ENCODE assay signal across 27 cellular contexts in genomic region chr10:65565246-65565645, GRCh38.
A peak's percentile ranks its signal among the peaks of the same experiment; 100 is the strongest.
DNase-seq lines count a peak whose midpoint lies in the region; ATAC-seq lines count a peak whose summit lies in the region.
"Had no signal": no experiment of that assay in that cellular context is flagged by ENCODE, and none has a peak within 500 bp of the region (broad histone marks: within the 10 kb centered on the region; RNA-seq: fewer than 3 reads in every experiment).

No MANE protein-coding gene starts in this region.

- no peak overlapping the region for H3K14ac ChIP-seq in neuronal stem cell (ENCODE audit: low read length)

- no peak overlapping the region for H2BK5ac ChIP-seq in neuronal stem cell (ENCODE audit: low read length)

- POLR2A ChIA-PET in CD4-positive, alpha-beta memory T cell (lab: Charles Lee; ENCODE audit: partially characterized antibody): no interaction called here

- no peak overlapping the region for H3K23ac ChIP-seq in neuronal stem cell (ENCODE audit: low read depth, low read length, poor library complexity)

- no peaks in the 10 kb centered on the region for H3K36me3 ChIP-seq in neuronal stem cell (replicated peaks in 1 of 2; ENCODE audit: control insufficient read depth in 2 of 2, insufficient read depth in 2 of 2, low read length in 2 of 2)
- no peaks in the 10 kb centered on the region for H3K36me3 ChIP-seq in CD4-positive, alpha-beta memory T cell (ENCODE audit: insufficient read depth, low read length)
- H3K36me3 ChIP-seq: BLaER1 treated with 17β-estradiol and CSF1 and Interleukin-3, amounts not matched to agents 10 nM and 100 nM had no signal

- H3K4ac ChIP-seq in neuronal stem cell (ENCODE audit: low read length): no peak overlapping the region

- H4K91ac ChIP-seq in neuronal stem cell (ENCODE audit: low read depth, low read length, poor library complexity): no peak overlapping the region

- intact Hi-C loops in CD4-positive, alpha-beta memory T cell (cut with micrococcal nuclease): no loop called here

- peaks cover 0 to 14% (median 3%) of the 10 kb centered on the region in 8 donors for H3K9me3 Mint-ChIP-seq in CD4-positive, alpha-beta memory T cell

- H2BK15ac ChIP-seq in neuronal stem cell (ENCODE audit: low read length): no peak overlapping the region

- no peak overlapping the region for H3K18ac ChIP-seq in neuronal stem cell (ENCODE audit: low read length)

- ATAC-seq in GM18511 (IDR thresholded peaks at IDR 0.05; ENCODE audit: unreplicated experiment) (peak; percentile 61), HG03066 (IDR thresholded peaks at IDR 0.05; ENCODE audit: low read depth, unreplicated experiment) (peak; percentile 44), HG03196 (IDR thresholded peaks at IDR 0.05; ENCODE audit: unreplicated experiment) (no peak), GM19351 (IDR thresholded peaks at IDR 0.05; ENCODE audit: unreplicated experiment) (no peak)
- ATAC-seq: A549, HCT116, Panc1, T-cell had no signal

- no peaks in the 10 kb centered on the region for H3K36me3 Mint-ChIP-seq in CD4-positive, alpha-beta memory T cell
- H3K36me3 Mint-ChIP-seq: T-cell had no signal

- H3K4me3 ChIP-seq in neuronal stem cell (ENCODE audit: low read length in 2 of 2): no peak overlapping the region
- no peak overlapping the region for H3K4me3 ChIP-seq in CD4-positive, alpha-beta memory T cell (ENCODE audit: low read length in 2 of 2)
- H3K4me3 ChIP-seq: A549; BLaER1 treated with 17β-estradiol and CSF1 and Interleukin-3, amounts not matched to agents 10 nM and 100 nM had no signal

- no peak overlapping the region for H2AK5ac ChIP-seq in neuronal stem cell (ENCODE audit: low read depth, low read length)

- H2BK120ac ChIP-seq in neuronal stem cell (ENCODE audit: low read depth, low read length): no peak overlapping the region

- DNase-seq in NOMO-1 treated with DMSO at 0.1 percent for 48 hours (lab: John Stamatoyannopoulos, UW; ENCODE audit: unreplicated experiment) (peak; percentile 37), neuronal stem cell (ENCODE audit: low spot score) (no peak)
- DNase-seq in CD4-positive, alpha-beta memory T cell: no peak
- DNase-seq: AML-193; CD4-positive, alpha-beta T cell; COR-L47; DMS53; KG1; MM.1S; NCI-H1092; NCI-H1417 treated with DMSO at 0.1 percent for 48 hours; NCI-H1694 treated with DMSO at 0.1 percent for 48 hours; NCI-H2081; NCI-H446; NCI-H524 treated with DMSO at 0.1 percent for 48 hours; NCI-H774; SHP77; T-cell had no signal

- H2AFZ ChIP-seq in neuronal stem cell (ENCODE audit: low read length): no peak overlapping the region

- no peaks in the 10 kb centered on the region for H3K27me3 Mint-ChIP-seq in CD4-positive, alpha-beta memory T cell
- H3K27me3 Mint-ChIP-seq: CD4-positive, alpha-beta T cell; T-cell had no signal

- H3K4me2 ChIP-seq in neuronal stem cell (ENCODE audit: insufficient read depth, low read length, poor library complexity, severe bottlenecking): no peak overlapping the region
- H3K4me2 ChIP-seq: A549; BLaER1 treated with 17β-estradiol and CSF1 and Interleukin-3, amounts not matched to agents 10 nM and 100 nM had no signal

- no peaks in the 10 kb centered on the region for H3K4me1 ChIP-seq in neuronal stem cell (ENCODE audit: control insufficient read depth in 2 of 2, insufficient read depth in 1 of 2, low read depth in 1 of 2, low read length in 2 of 2)
- H3K4me1 ChIP-seq in CD4-positive, alpha-beta memory T cell (ENCODE audit: insufficient read depth, low read length): no peaks in the 10 kb centered on the region
- H3K4me1 ChIP-seq: A549 had no signal

- H2BK12ac ChIP-seq in neuronal stem cell (ENCODE audit: low read length): no peak overlapping the region

- CTCF ChIA-PET in CD4-positive, alpha-beta memory T cell (lab: Charles Lee; ENCODE audit: partially characterized antibody): no interaction called here

- WGBS in neuronal stem cell (ENCODE audit: extremely low coverage in 2 of 2, insufficient read length in 2 of 2, insufficient replicate concordance in 1 of 2), 2 donors: no CpG with 5 or more reads among the region's 1 CpG

- H3K27me3 ChIP-seq in neuronal stem cell (ENCODE audit: control insufficient read depth in 3 of 3, insufficient read depth in 3 of 3, low read depth in 1 of 3, low read length in 3 of 3): no peaks in the 10 kb centered on the region
- no peaks in the 10 kb centered on the region for H3K27me3 ChIP-seq in CD4-positive, alpha-beta memory T cell (ENCODE audit: insufficient read depth, low read length)
- H3K27me3 ChIP-seq: BLaER1 treated with 17β-estradiol and CSF1 and Interleukin-3, amounts not matched to agents 10 nM and 100 nM had no signal

- H3K4me1 Mint-ChIP-seq in CD4-positive, alpha-beta memory T cell: no peaks in the 10 kb centered on the region
- H3K4me1 Mint-ChIP-seq: T-cell had no signal

- no peaks in the 10 kb centered on the region for H3K79me1 ChIP-seq in neuronal stem cell (ENCODE audit: low read depth, low read length)

- H4K8ac ChIP-seq in neuronal stem cell (ENCODE audit: low read depth, low read length): no peak overlapping the region

- no peak overlapping the region for H3K4me3 Mint-ChIP-seq in CD4-positive, alpha-beta memory T cell
- H3K4me3 Mint-ChIP-seq: CD4-positive, alpha-beta T cell; T-cell had no signal

- H3K27ac ChIP-seq in neuronal stem cell (replicated peaks; ENCODE audit: low read length): no peak overlapping the region
- no peak overlapping the region for H3K27ac ChIP-seq in CD4-positive, alpha-beta memory T cell (ENCODE audit: low read depth, low read length)
- H3K27ac ChIP-seq: A549; BLaER1 treated with 17β-estradiol and CSF1 and Interleukin-3, amounts not matched to agents 10 nM and 100 nM; RWPE1 had no signal

- no peak overlapping the region for H3K9ac ChIP-seq in neuronal stem cell (ENCODE audit: low read depth, low read length, poor library complexity)
- H3K9ac ChIP-seq: BLaER1 treated with 17β-estradiol and CSF1 and Interleukin-3, amounts not matched to agents 10 nM and 100 nM had no signal

- no peaks in the 10 kb centered on the region for H3K9me3 ChIP-seq in neuronal stem cell (replicated peaks in 1 of 2; ENCODE audit: control insufficient read depth in 2 of 2, insufficient read depth in 1 of 2, low read depth in 1 of 2, low read length in 2 of 2)
- no peaks in the 10 kb centered on the region for H3K9me3 ChIP-seq in CD4-positive, alpha-beta memory T cell (ENCODE audit: control insufficient read depth in 1 of 2, low read length in 2 of 2)
- H3K9me3 ChIP-seq: A549; BLaER1 treated with 17β-estradiol and CSF1 and Interleukin-3, amounts not matched to agents 10 nM and 100 nM had no signal

- H3K27ac Mint-ChIP-seq in CD4-positive, alpha-beta memory T cell: no peak overlapping the region
- H3K27ac Mint-ChIP-seq: CD4-positive, alpha-beta T cell; T-cell had no signal

Comparison
In these comparisons a context has a peak if more than half of its experiments do, and no peak if none do; other contexts are left out.
1. ATAC-seq: peak in GM18511 (single experiment) and HG03066 (single experiment); none in HG03196 (single experiment) and GM19351 (single experiment).